8 cellular contexts compared by ENCODE assay signal in the genomic region with DNA sequence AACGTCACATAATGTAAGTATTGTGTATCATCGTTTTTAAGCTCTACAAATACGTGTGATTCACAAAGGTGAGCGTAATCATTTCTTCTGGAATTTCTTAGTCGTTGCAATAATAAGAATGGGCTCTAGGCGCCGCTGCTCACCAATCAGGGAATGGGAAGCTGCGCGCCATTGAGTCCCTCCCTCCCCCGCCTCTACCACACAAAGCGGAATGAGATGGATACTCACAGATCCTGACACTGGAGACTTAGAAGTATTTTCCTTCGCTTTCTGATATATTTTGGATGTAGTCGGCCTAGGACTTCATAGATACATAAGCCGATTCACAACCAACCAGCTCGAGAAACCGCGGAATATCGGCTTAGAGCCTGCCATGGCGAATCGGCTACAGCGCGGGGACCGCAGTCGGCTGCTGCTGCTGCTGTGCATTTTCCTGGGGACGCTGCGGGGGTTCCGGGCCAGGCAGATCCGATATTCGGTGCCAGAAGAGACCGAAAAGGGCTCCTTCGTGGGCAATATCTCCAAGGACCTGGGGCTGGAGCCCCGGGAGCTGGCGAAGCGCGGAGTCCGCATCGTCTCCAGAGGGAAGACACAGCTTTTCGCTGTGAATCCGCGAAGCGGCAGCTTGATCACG. TPM values are rescaled to one million over a fixed set of nuclear protein-coding genes. Genes with fewer than 3 reads are reported as not detected.
DNase-seq lines count a peak whose midpoint lies in the region; ATAC-seq and TF ChIP-seq lines count a peak whose summit lies in the region.

A gene (plus strand): TSS at position 197 of the 634 bp plus-strand sequence. CDS start 177 bp downstream, at position 374.

- ATAC-seq in HG03378 (IDR thresholded peaks at IDR 0.05; ENCODE audit: unreplicated experiment) (peak; percentile 50), gastroesophageal sphincter (peak; percentile 43)

- peaks cover 0 to 99% (median 12%) of the 10 kb centered on the region in 3 donors for H3K9me3 ChIP-seq in gastroesophageal sphincter
- H3K9me3 ChIP-seq in sigmoid colon = peaks cover 52 to 91% (median 75%) of the 10 kb centered on the region in 4 donors
- H3K9me3 ChIP-seq in ovary = peaks cover 17 to 45% of the 10 kb centered on the region in 2 donors

- TF ChIP-seq EP300 in gastroesophageal sphincter (IDR thresholded peaks at IDR 0.05) (no peak), sigmoid colon (IDR thresholded peaks at IDR 0.05) (no peak), ovary (IDR thresholded peaks at IDR 0.05) (no peak)

- H3K27ac ChIP-seq in gastroesophageal sphincter (no peak within 1 kb of the TSS), sigmoid colon (no peak within 1 kb of the TSS), ovary (no peak within 1 kb of the TSS)

- H3K27me3 ChIP-seq in gastroesophageal sphincter (no peaks in the 10 kb centered on the region), sigmoid colon (no peaks in the 10 kb centered on the region), ovary (no peaks in the 10 kb centered on the region)

- H3K4me3 ChIP-seq in gastroesophageal sphincter (peak within 1 kb of the TSS in 1 of 2 donors; percentile 41), sigmoid colon (peak within 1 kb of the TSS in 3 of 4 donors; percentile 18 to 34 (median 26)), ovary (no peak within 1 kb of the TSS)

- H3K4me1 ChIP-seq in gastroesophageal sphincter (peaks cover 0 to 23% (median 0%) of the 10 kb centered on the region in 3 donors), sigmoid colon (peaks cover 0 to 4% (median 2%) of the 10 kb centered on the region in 4 donors), ovary (ENCODE audit: insufficient read depth) (peaks cover 2% of the 10 kb centered on the region)

- peak; percentile 37 for DNase-seq in activated T-cell treated with anti-CD3 and anti-CD28 coated beads for 48 hours (ENCODE audit: low read depth)
- DNase-seq in sigmoid colon = no peak
- DNase-seq in ovary = no peak
- DNase-seq in middle frontal gyrus (ENCODE audit: extremely low spot score, low spot score) = no peak
- no peak for DNase-seq in NK-92 treated with Interleukin-12 subunit alpha and Interleukin-12 subunit beta, amount 100 ng/mL, for 24 hours (lab: John Stamatoyannopoulos, UW)

- TF ChIP-seq CTCF in GM12874 (IDR thresholded peaks at IDR 0.05; ENCODE audit: insufficient read depth, low read depth, low read length) (peak; percentile 75), gastroesophageal sphincter (IDR thresholded peaks at IDR 0.05) (peak in 3 of 4 experiments; percentile 19 to 36 (median 27)), sigmoid colon (IDR thresholded peaks at IDR 0.05) (no peak), ovary (IDR thresholded peaks at IDR 0.05) (no peak)

- intact Hi-C loops in sigmoid colon (cut with DNase I) (no loop called here), ovary (cut with DNase I) (no loop called here)

- WGBS in gastroesophageal sphincter (ENCODE audit: low coverage in 1 of 2), 2 donors = 15 to 20% methylated on average over 24 to 28 of the region's 42 CpGs
- 10 to 44% methylated on average over 42 of the region's 42 CpGs for WGBS in sigmoid colon, 2 donors
- 10 to 15% (median 11%) methylated on average over 42 of the region's 42 CpGs for WGBS in ovary, 3 donors

- H3K36me3 ChIP-seq in gastroesophageal sphincter (peaks cover 0 to 16% of the 10 kb centered on the region in 2 donors), sigmoid colon (peaks cover 0 to under 1% (median 0%) of the 10 kb centered on the region in 4 donors), ovary (no peaks in the 10 kb centered on the region)

- TF ChIP-seq POLR2A in gastroesophageal sphincter (IDR thresholded peaks at IDR 0.05) (no peak), sigmoid colon (IDR thresholded peaks at IDR 0.05) (no peak), ovary (IDR thresholded peaks at IDR 0.05) (no peak)

RNA-seq across cellular contexts. Expression of the gene that starts here (rescaled TPM):
- total RNA-seq in gastroesophageal sphincter (10 to 100 TPM in 1 of 4 donors, 1 to 10 TPM in 3; 1.9 to 12.3 (median 3.9) TPM), sigmoid colon (10 to 100 TPM in 1 of 4 donors, 1 to 10 TPM in 3; 6.1 to 10.8 (median 8.1) TPM), ovary (1 to 10 TPM; 3.2 to 7.7 (median 5.7) TPM)
- polyA plus RNA-seq in sigmoid colon (under 1 TPM in 1 of 3 donors, not detected in 2; 0.89 TPM), ovary (1 to 10 TPM; 1.4 to 2.6 TPM)

Comparison
In these comparisons a context has a peak if more than half of its experiments do, and no peak if none do; other contexts are left out.
1. CTCF ChIP-seq: peak in GM12874 (single experiment) and gastroesophageal sphincter (3 of 4); none in sigmoid colon (0 of 4) and ovary (0 of 3).